1 cellular context compared by ENCODE assay signal in genomic region chr22:19577422-19577966, GRCh38.
TF ChIP-seq lines count a peak whose summit lies in the region.

No MANE protein-coding gene starts in this region.

TF ChIP-seq in WTC11, 78 proteins besides CTCF, POLR2A, EP300 and RAD21 (continued from another document):
- TF ChIP-seq, protein P1, sequence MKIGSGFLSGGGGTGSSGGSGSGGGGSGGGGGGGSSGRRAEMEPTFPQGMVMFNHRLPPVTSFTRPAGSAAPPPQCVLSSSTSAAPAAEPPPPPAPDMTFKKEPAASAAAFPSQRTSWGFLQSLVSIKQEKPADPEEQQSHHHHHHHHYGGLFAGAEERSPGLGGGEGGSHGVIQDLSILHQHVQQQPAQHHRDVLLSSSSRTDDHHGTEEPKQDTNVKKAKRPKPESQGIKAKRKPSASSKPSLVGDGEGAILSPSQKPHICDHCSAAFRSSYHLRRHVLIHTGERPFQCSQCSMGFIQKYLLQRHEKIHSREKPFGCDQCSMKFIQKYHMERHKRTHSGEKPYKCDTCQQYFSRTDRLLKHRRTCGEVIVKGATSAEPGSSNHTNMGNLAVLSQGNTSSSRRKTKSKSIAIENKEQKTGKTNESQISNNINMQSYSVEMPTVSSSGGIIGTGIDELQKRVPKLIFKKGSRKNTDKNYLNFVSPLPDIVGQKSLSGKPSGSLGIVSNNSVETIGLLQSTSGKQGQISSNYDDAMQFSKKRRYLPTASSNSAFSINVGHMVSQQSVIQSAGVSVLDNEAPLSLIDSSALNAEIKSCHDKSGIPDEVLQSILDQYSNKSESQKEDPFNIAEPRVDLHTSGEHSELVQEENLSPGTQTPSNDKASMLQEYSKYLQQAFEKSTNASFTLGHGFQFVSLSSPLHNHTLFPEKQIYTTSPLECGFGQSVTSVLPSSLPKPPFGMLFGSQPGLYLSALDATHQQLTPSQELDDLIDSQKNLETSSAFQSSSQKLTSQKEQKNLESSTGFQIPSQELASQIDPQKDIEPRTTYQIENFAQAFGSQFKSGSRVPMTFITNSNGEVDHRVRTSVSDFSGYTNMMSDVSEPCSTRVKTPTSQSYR (CRISPR knock-in tag; IDR thresholded peaks at IDR 0.05), result no peak
- TF ChIP-seq HMGA2 (CRISPR knock-in tag; IDR thresholded peaks at IDR 0.05), result no peak
- no peak for TF ChIP-seq ZNF423 (CRISPR knock-in tag; IDR thresholded peaks at IDR 0.05)
